1 cellular context compared by ENCODE assay signal in genomic region chr20:49484180-49485140, GRCh38.
A peak's percentile ranks its signal among the peaks of the same experiment; 100 is the strongest.
TF ChIP-seq lines count a peak whose summit lies in the region.

No MANE protein-coding gene starts in this region.

TF ChIP-seq in HepG2, 621 proteins besides CTCF, POLR2A, EP300 and RAD21 (continued from another document and continues in another):
- TF ChIP-seq E2F1 (CRISPR knock-in tag; IDR thresholded peaks at IDR 0.05) (no peak), ZNF841 (CRISPR knock-in tag; IDR thresholded peaks at IDR 0.05; ENCODE audit: borderline replicate concordance) (no peak), BORCS8-MEF2B (CRISPR knock-in tag; IDR thresholded peaks at IDR 0.05) (peak; percentile 84; the same call in 1 of the 2 replicates), ARNT2 (CRISPR knock-in tag; IDR thresholded peaks at IDR 0.05; ENCODE audit: low read depth) (peak; percentile 81), ZNF577 (CRISPR knock-in tag; IDR thresholded peaks at IDR 0.05; ENCODE audit: borderline replicate concordance, low read depth) (no peak), ZNF710 (CRISPR knock-in tag; IDR thresholded peaks at IDR 0.05; ENCODE audit: borderline replicate concordance) (no peak), ZNF501 (CRISPR knock-in tag; IDR thresholded peaks at IDR 0.05) (peak; percentile 79; the same call in 1 of the 2 replicates), YEATS4 (CRISPR knock-in tag; IDR thresholded peaks at IDR 0.05; ENCODE audit: borderline replicate concordance) (peak; percentile 19; the same call in 1 of the 2 replicates), RERE (CRISPR knock-in tag; IDR thresholded peaks at IDR 0.05; ENCODE audit: low read depth) (no peak), DBP (CRISPR knock-in tag; IDR thresholded peaks at IDR 0.05; ENCODE audit: not compliant biosample characterization) (no peak), PRPF4 (IDR thresholded peaks at IDR 0.05; ENCODE audit: low read depth, low read length, poor library complexity, severe bottlenecking) (no peak), THAP7 (CRISPR knock-in tag; IDR thresholded peaks at IDR 0.05) (no peak), HMGA1 (CRISPR knock-in tag; conservative IDR thresholded peaks at IDR 0.05) (no peak), ZMYM4 (CRISPR knock-in tag; IDR thresholded peaks at IDR 0.05) (peak; percentile 46; the same call in 1 of the 2 replicates), ZNF800 (CRISPR knock-in tag; IDR thresholded peaks at IDR 0.05) (peak; percentile 77; the same call in 1 of the 2 replicates), NKX3-1 (CRISPR knock-in tag; IDR thresholded peaks at IDR 0.05) (no peak), JUND (CRISPR knock-in tag; IDR thresholded peaks at IDR 0.05) (no peak), ZFP37 (CRISPR knock-in tag; IDR thresholded peaks at IDR 0.05; ENCODE audit: borderline replicate concordance) (no peak), MIER3 (CRISPR knock-in tag; IDR thresholded peaks at IDR 0.05; ENCODE audit: borderline replicate concordance) (peak; percentile 48; the same call in 1 of the 2 replicates), MTA1 (CRISPR knock-in tag; IDR thresholded peaks at IDR 0.05; ENCODE audit: borderline replicate concordance) (peak; percentile 75; the same call in 1 of the 2 replicates), NFE2L2 (IDR thresholded peaks at IDR 0.05; ENCODE audit: low read length) (no peak), ZNF510 (CRISPR knock-in tag; IDR thresholded peaks at IDR 0.05; ENCODE audit: low read depth) (no peak), REST (IDR thresholded peaks at IDR 0.05; ENCODE audit: borderline replicate concordance in 1 of 2, low read depth in 1 of 2, low read length in 2 of 2) (peak; percentile 45 to 85), HIC2 (CRISPR knock-in tag; IDR thresholded peaks at IDR 0.05; ENCODE audit: low read depth) (no peak), ZNF431 (CRISPR knock-in tag; IDR thresholded peaks at IDR 0.05; ENCODE audit: borderline replicate concordance, low read depth) (no peak), ETV5 (CRISPR knock-in tag; IDR thresholded peaks at IDR 0.05; ENCODE audit: borderline replicate concordance) (peak; percentile 79), MIER2 (CRISPR knock-in tag; IDR thresholded peaks at IDR 0.05) (peak; percentile 95), ZBTB4 (CRISPR knock-in tag; IDR thresholded peaks at IDR 0.05; ENCODE audit: borderline replicate concordance) (0 out of 2 replicates have a peak, but pooled peaks have one; percentile 27), SMAD9 (CRISPR knock-in tag; IDR thresholded peaks at IDR 0.05) (no peak), ZNF878 (CRISPR knock-in tag; IDR thresholded peaks at IDR 0.05) (0 out of 2 replicates have a peak, but pooled peaks have one; percentile 32), TCF7 (IDR thresholded peaks at IDR 0.05; ENCODE audit: low read depth) (no peak), ELK4 (CRISPR knock-in tag; IDR thresholded peaks at IDR 0.05; ENCODE audit: borderline replicate concordance) (no peak)
